16 cellular contexts compared by ENCODE assay signal in the genomic region with DNA sequence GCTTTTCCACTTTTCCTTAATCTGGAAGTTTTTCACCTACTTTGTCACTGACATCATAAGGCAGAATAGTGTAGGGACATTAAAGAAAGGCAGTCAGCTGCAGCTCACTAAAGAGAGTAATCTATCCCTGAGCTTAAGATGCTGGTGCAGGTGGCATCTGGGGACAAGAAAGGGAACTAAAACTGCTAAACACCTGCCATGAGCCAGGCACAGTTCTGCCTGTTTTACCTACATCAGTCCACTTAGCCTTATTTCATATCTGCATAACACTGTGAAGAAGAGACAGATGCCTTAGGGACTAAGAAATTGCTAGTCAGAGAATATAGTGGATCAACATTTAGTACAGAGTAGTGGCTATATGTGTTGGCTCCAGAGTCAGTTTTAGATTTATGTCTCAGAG.
A peak's percentile ranks its signal among the peaks of the same experiment; 100 is the strongest.
DNase-seq lines count a peak whose midpoint lies in the region; ATAC-seq and TF ChIP-seq lines count a peak whose summit lies in the region.
"Had no signal": no experiment of that assay in that cellular context is flagged by ENCODE, and none has a peak within 500 bp of the region (broad histone marks: within the 10 kb centered on the region; RNA-seq: fewer than 3 reads in every experiment).

No MANE protein-coding gene starts in this region.

- no peak for TF ChIP-seq EP300 in sigmoid colon (IDR thresholded peaks at IDR 0.05)

- no peaks in the 10 kb centered on the region for H3K9me3 ChIP-seq in prostate gland
- no peaks in the 10 kb centered on the region for H3K9me3 ChIP-seq in adrenal gland (replicated peaks in 1 of 3)
- H3K9me3 ChIP-seq in sigmoid colon = peaks cover 0 to 3% (median 1%) of the 10 kb centered on the region in 4 donors
- H3K9me3 ChIP-seq: SJSA1 had no signal

- H3K4me3 ChIP-seq in prostate gland (no peak overlapping the region), adrenal gland (no peak overlapping the region), sigmoid colon (no peak overlapping the region)
- H3K4me3 ChIP-seq: BLaER1 treated with 17β-estradiol and CSF1 and Interleukin-3, amounts not matched to agents 10 nM and 100 nM; cardiac muscle cell; SJSA1 had no signal

- intact Hi-C loops in prostate gland (cut with DNase I) = no loop called here
- intact Hi-C loops in adrenal gland (cut with DNase I) = no loop called here
- intact Hi-C loops in sigmoid colon (cut with DNase I) = no loop called here

- no peaks in the 10 kb centered on the region for H3K27me3 ChIP-seq in prostate gland (replicated peaks; ENCODE audit: insufficient read depth)
- no peaks in the 10 kb centered on the region for H3K27me3 ChIP-seq in adrenal gland
- no peaks in the 10 kb centered on the region for H3K27me3 ChIP-seq in sigmoid colon
- H3K27me3 ChIP-seq: BLaER1 treated with 17β-estradiol and CSF1 and Interleukin-3, amounts not matched to agents 10 nM and 100 nM; cardiac muscle cell; SJSA1 had no signal

- DNase-seq in NCI-H446 treated with DMSO at 0.1 percent for 48 hours (lab: John Stamatoyannopoulos, UW) (no peak), prostate gland (ENCODE audit: low spot score) (no peak), adrenal gland (no peak), sigmoid colon (no peak)
- DNase-seq: activated effector memory CD4-positive, alpha-beta T cell treated with anti-CD3 and anti-CD28 coated beads, Interleukin-2, amount 50 U/mL, for 16 hours; erythroblast; NCI-H2227 treated with DMSO at 0.1 percent for 48 hours; stimulated activated CD4-positive, alpha-beta T cell treated with anti-CD3 and anti-CD28 coated beads, Interleukin-4, amount 100 ng/mL, for 4 hours had no signal

- peak; percentile 81 for ATAC-seq in GM18508 (IDR thresholded peaks at IDR 0.05; ENCODE audit: insufficient read depth, unreplicated experiment)
- ATAC-seq in GM19468 (IDR thresholded peaks at IDR 0.05; ENCODE audit: extremely low read depth, unreplicated experiment) = peak; percentile 86
- peak; percentile 90 for ATAC-seq in HG02885 (IDR thresholded peaks at IDR 0.05; ENCODE audit: poor library complexity, unreplicated experiment)
- ATAC-seq in HG03571 (IDR thresholded peaks at IDR 0.05; ENCODE audit: unreplicated experiment) = peak; percentile 66
- ATAC-seq: HCT116 had no signal

- H3K36me3 ChIP-seq in prostate gland = no peaks in the 10 kb centered on the region
- H3K36me3 ChIP-seq in adrenal gland (replicated peaks in 1 of 2) = no peaks in the 10 kb centered on the region
- no peaks in the 10 kb centered on the region for H3K36me3 ChIP-seq in sigmoid colon
- H3K36me3 ChIP-seq: cardiac muscle cell, SJSA1 had no signal

- H3K4me1 ChIP-seq in prostate gland (replicated peaks) = no peaks in the 10 kb centered on the region
- H3K4me1 ChIP-seq in adrenal gland (replicated peaks in 1 of 2) = no peaks in the 10 kb centered on the region
- H3K4me1 ChIP-seq in sigmoid colon = no peaks in the 10 kb centered on the region
- H3K4me1 ChIP-seq: BLaER1 treated with 17β-estradiol and CSF1 and Interleukin-3, amounts not matched to agents 10 nM and 100 nM; SJSA1 had no signal

- TF ChIP-seq CTCF in prostate gland (IDR thresholded peaks at IDR 0.05) = no peak
- no peak for TF ChIP-seq CTCF in adrenal gland (IDR thresholded peaks at IDR 0.05)
- no peak for TF ChIP-seq CTCF in sigmoid colon (IDR thresholded peaks at IDR 0.05)

- no peak overlapping the region for H3K27ac ChIP-seq in prostate gland
- H3K27ac ChIP-seq in adrenal gland = no peak overlapping the region
- no peak overlapping the region for H3K27ac ChIP-seq in sigmoid colon
- H3K27ac ChIP-seq: BLaER1 treated with 17β-estradiol and CSF1 and Interleukin-3, amounts not matched to agents 10 nM and 100 nM; cardiac muscle cell; SJSA1 had no signal

- TF ChIP-seq POLR2A in prostate gland (IDR thresholded peaks at IDR 0.05) (no peak), adrenal gland (IDR thresholded peaks at IDR 0.05) (no peak), sigmoid colon (IDR thresholded peaks at IDR 0.05) (no peak)
